ENCODE assay signal across 9 cellular contexts in genomic region chr7:30503273-30504212, GRCh38. TPM values are rescaled to one million over a fixed set of nuclear protein-coding genes. Genes with fewer than 3 reads are reported as not detected.
A peak's percentile ranks its signal among the peaks of the same experiment; 100 is the strongest.
DNase-seq lines count a peak whose midpoint lies in the region; TF ChIP-seq lines count a peak whose summit lies in the region.
"Had no signal": no experiment of that assay in that cellular context is flagged by ENCODE, and none has a peak within 500 bp of the region (broad histone marks: within the 10 kb centered on the region; RNA-seq: fewer than 3 reads in every experiment).

No MANE protein-coding gene starts in this region.

- no peak overlapping the region for H3K27ac ChIP-seq in duodenal mucosa (ENCODE audit: low read depth, low read length)
- no peak overlapping the region for H3K27ac ChIP-seq in neural progenitor cell

- CTCF ChIA-PET in Caco-2 (lab: Charles Lee) = interaction anchor here (0.6 kb wide), 1 partner anchor 62 kb away, joined by 6 read pairs; no protein-coding TSS in a partner anchor

- H3K9me3 ChIP-seq in Caco-2 (no peaks in the 10 kb centered on the region), duodenal mucosa (ENCODE audit: control insufficient read depth in 1 of 2, low read length in 2 of 2) (no peaks in the 10 kb centered on the region), neural progenitor cell (ENCODE audit: low read depth) (no peaks in the 10 kb centered on the region)

- no peaks in the 10 kb centered on the region for H3F3A ChIP-seq in neural progenitor cell (ENCODE audit: low read depth)

- H2AFZ ChIP-seq in neural progenitor cell (replicated peaks) = peak overlapping the region; percentile 66

- H3K27me3 Mint-ChIP-seq in Caco-2 (ENCODE audit: insufficient read depth, unreplicated experiment) = no peaks in the 10 kb centered on the region
- H3K27me3 Mint-ChIP-seq in neural progenitor cell (ENCODE audit: insufficient read depth, low read depth) = peaks cover 2% of the 10 kb centered on the region

- H3K36me3 ChIP-seq in Caco-2 (ENCODE audit: control insufficient read depth, insufficient read depth, low read length) (no peaks in the 10 kb centered on the region), duodenal mucosa (ENCODE audit: control insufficient read depth in 1 of 2, insufficient read depth in 2 of 2, low read length in 2 of 2) (no peaks in the 10 kb centered on the region), neural progenitor cell (peaks cover 12% of the 10 kb centered on the region)

- H3K9me3 Mint-ChIP-seq in Caco-2 (ENCODE audit: unreplicated experiment) (no peaks in the 10 kb centered on the region), neural progenitor cell (peaks cover 44% of the 10 kb centered on the region)

- H3K27me3 ChIP-seq in Caco-2 (replicated peaks; ENCODE audit: control insufficient read depth, insufficient read depth, low read length) = no peaks in the 10 kb centered on the region
- no peaks in the 10 kb centered on the region for H3K27me3 ChIP-seq in duodenal mucosa (ENCODE audit: control insufficient read depth in 1 of 2, insufficient read depth in 2 of 2, low read length in 2 of 2)
- no peaks in the 10 kb centered on the region for H3K27me3 ChIP-seq in neural progenitor cell

- intact Hi-C loops in Caco-2 (cut with micrococcal nuclease; ENCODE audit: unreplicated experiment) = loop anchor here (2.0 kb wide), 1 partner anchor 25 kb away; the partner anchor contains the start of gene NOD1

- TF ChIP-seq CTCF in Caco-2 (IDR thresholded peaks at IDR 0.05; ENCODE audit: insufficient read depth in 1 of 2, low read depth in 1 of 2, low read length in 1 of 2, severe bottlenecking in 1 of 2, unreplicated experiment in 1 of 2) = no peak
- no peak for TF ChIP-seq CTCF in NB4 (IDR thresholded peaks at IDR 0.05; ENCODE audit: low read depth, low read length)
- no peak for TF ChIP-seq CTCF in neural progenitor cell (IDR thresholded peaks at IDR 0.05)

- TF ChIP-seq POLR2A in NB4 (IDR thresholded peaks at IDR 0.05; ENCODE audit: extremely low read depth, insufficient read length) = no peak

- H3K4me2 ChIP-seq in neural progenitor cell = peak overlapping the region; percentile 82

- H3K79me2 ChIP-seq in neural progenitor cell (ENCODE audit: low read depth) = peaks cover 57% of the 10 kb centered on the region

- H3K27ac Mint-ChIP-seq in Caco-2 (ENCODE audit: unreplicated experiment) (peak overlapping the region; percentile 80), neural progenitor cell (peak overlapping the region; percentile 78)

- DNase-seq in Caco-2 = no peak
- DNase-seq in NB4 (ENCODE audit: low read depth) = peak; percentile 47
- no peak for DNase-seq in neural progenitor cell (ENCODE audit: low spot score)
- DNase-seq in germinal center (ENCODE audit: low spot score) = no peak
- DNase-seq in NOMO-1 treated with DMSO at 0.1 percent for 48 hours (lab: John Stamatoyannopoulos, UW; ENCODE audit: unreplicated experiment) = no peak
- DNase-seq in NCI-H345 (lab: John Stamatoyannopoulos, UW) = no peak
- no peak for DNase-seq in globus pallidus (ENCODE audit: low spot score)
- DNase-seq: NCI-H2107 had no signal

- POLR2A ChIA-PET in Caco-2 (lab: Charles Lee) = interaction anchor here (0.6 kb wide), 2 partner anchors 8 to 176 kb away, joined by 5 to 16 read pairs; no protein-coding TSS in a partner anchor

- no peaks in the 10 kb centered on the region for H3K4me1 ChIP-seq in Caco-2
- H3K4me1 ChIP-seq in duodenal mucosa (ENCODE audit: control insufficient read depth in 1 of 2, insufficient read depth in 2 of 2, low read length in 2 of 2) = peaks cover 17 to 23% of the 10 kb centered on the region in 2 donors
- H3K4me1 ChIP-seq in neural progenitor cell = peaks cover 14% of the 10 kb centered on the region

- H3K36me3 Mint-ChIP-seq in Caco-2 (ENCODE audit: insufficient read depth, unreplicated experiment) = peaks cover 42% of the 10 kb centered on the region
- H3K36me3 Mint-ChIP-seq in neural progenitor cell = peaks cover 39% of the 10 kb centered on the region

- BruUV-seq in Caco-2 (replicated peaks; lab: Mats Ljungman, UMichigan) = TSS peak; percentile 54

- peaks cover 6% of the 10 kb centered on the region for H4K20me1 ChIP-seq in neural progenitor cell (ENCODE audit: low read depth)

- peak overlapping the region; percentile 78 for H3K4me3 ChIP-seq in Caco-2 (ENCODE audit: low read depth, low read length)
- peak overlapping the region; percentile 90 for H3K4me3 ChIP-seq in NB4 (ENCODE audit: low read depth, low read length)
- peak overlapping the region; percentile 87 to 99 for H3K4me3 ChIP-seq in duodenal mucosa (ENCODE audit: low read depth in 1 of 2, low read length in 2 of 2)
- peak overlapping the region; percentile 72 for H3K4me3 ChIP-seq in neural progenitor cell

- peak overlapping the region; percentile 80 for H3K4me3 Mint-ChIP-seq in Caco-2 (ENCODE audit: unreplicated experiment)
- peak overlapping the region; percentile 92 for H3K4me3 Mint-ChIP-seq in neural progenitor cell

- H3K9ac ChIP-seq in duodenal mucosa (ENCODE audit: low read depth in 1 of 2, low read length in 2 of 2) = peak overlapping the region; percentile 70 to 91
- peak overlapping the region; percentile 41 for H3K9ac ChIP-seq in neural progenitor cell

- H3K4me1 Mint-ChIP-seq in Caco-2 (ENCODE audit: low read depth, unreplicated experiment) = peaks cover 16% of the 10 kb centered on the region
- peaks cover 16% of the 10 kb centered on the region for H3K4me1 Mint-ChIP-seq in neural progenitor cell

RNA-seq across cellular contexts. Expression of gene GGCT, which starts 1.1 kb away (rescaled TPM):
- total RNA-seq in Caco-2 (2022) (75.2 and 78.7 TPM in 2 replicates), neural progenitor cell (ENCODE audit: low replicate concordance) (97.1 and 160 TPM in 2 replicates)

RNA-seq across cellular contexts. Expression of gene NOD1, which starts 25.0 kb away (rescaled TPM):
- 5.4 and 7.0 TPM in 2 replicates for total RNA-seq in Caco-2 (2022)
- 5.0 and 7.4 TPM in 2 replicates for total RNA-seq in neural progenitor cell (ENCODE audit: low replicate concordance)
